35 cellular contexts compared by ENCODE assay signal in the genomic region with DNA sequence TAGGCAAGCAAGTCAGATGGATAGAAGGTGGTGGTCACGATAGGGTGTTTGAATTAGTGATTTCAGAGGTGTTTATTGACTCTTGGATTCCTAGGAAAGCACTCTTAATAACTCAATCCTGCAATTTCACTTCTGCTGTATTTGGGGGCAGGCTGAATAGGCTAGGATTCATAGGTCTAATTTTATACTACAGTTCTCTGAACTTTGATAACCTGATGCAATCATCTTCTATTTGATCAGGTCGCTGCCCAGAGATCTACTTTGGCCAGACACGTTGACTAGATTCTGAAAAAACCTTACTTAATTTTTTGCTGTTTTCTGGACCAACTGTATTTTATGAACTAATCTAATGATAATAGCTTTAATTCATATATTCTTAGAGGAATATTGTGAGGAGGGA. TPM values are rescaled to one million over a fixed set of nuclear protein-coding genes. Genes with fewer than 3 reads are reported as not detected.
"Had no signal": no experiment of that assay in that cellular context is flagged by ENCODE, and none has a peak within 500 bp of the region (broad histone marks: within the 10 kb centered on the region; RNA-seq: fewer than 3 reads in every experiment).

No MANE protein-coding gene starts in this region.

- FAIRE-seq: TTC549 had no signal

- H3K27ac Mint-ChIP-seq: activated B cell treated with CpG ODN at 0.5 μM for 24 hours; activated CD4-positive, alpha-beta memory T cell treated with anti-CD3 and anti-CD28 coated beads for 36 hours; activated CD4-positive, alpha-beta T cell treated with anti-CD3 and anti-CD28 coated beads, Interleukin-2, amount 10 ng/mL, durations not matched to agents 24 days and 14 days; activated CD8-positive, alpha-beta memory T cell treated with anti-CD3 and anti-CD28 coated beads, Interleukin-2, amount 10 ng/mL, durations not matched to agents 7 days and 5 days; activated CD8-positive, alpha-beta T cell treated with anti-CD3 and anti-CD28 coated beads for 36 hours; activated naive CD4-positive, alpha-beta T cell treated with anti-CD3 and anti-CD28 coated beads, Interleukin-2, amount 10 ng/mL, durations not matched to agents 7 days and 5 days; activated naive CD4-positive, alpha-beta T cell treated with anti-CD3 and anti-CD28 coated beads, Interleukin-2, amount 50 U/mL, for 24 hours; activated naive CD8-positive, alpha-beta T cell; activated naive CD8-positive, alpha-beta T cell treated with anti-CD3 and anti-CD28 coated beads, Interleukin-2, amount 10 ng/mL, durations not matched to agents 7 days and 5 days; activated naive CD8-positive, alpha-beta T cell treated with anti-CD3 and anti-CD28 coated beads, Interleukin-2, amount 50 U/mL, for 24 hours; activated T-cell treated with anti-CD3 and anti-CD28 coated beads, Interleukin-2, amount 50 U/mL, for 24 hours; activated T-helper 2 cell treated with anti-CD3 and anti-CD28 coated beads, Interferon-gamma antibody, Interleukin-2, Interleukin-4, amounts not matched to agents 10 μg/mL and 5 μg/mL and 100 μg/mL, durations not matched to agents 14 hours and 24 hours and 36 hours; T-helper 1 cell treated with Interleukin-12 subunit alpha and Interleukin-12 subunit beta and Interleukin-4 antibody, amounts not matched to agents 30 μg/mL and 1 μg/mL, for 36 hours; T-helper 2 cell treated with Interferon-gamma antibody and Interleukin-4, amounts not matched to agents 5 μg/mL and 100 μg/mL, for 36 hours had no signal

- H3K4me1 Mint-ChIP-seq: activated B cell treated with CpG ODN at 0.5 μM for 24 hours; activated CD4-positive, alpha-beta T cell treated with anti-CD3 and anti-CD28 coated beads, Interleukin-2, amount 10 ng/mL, durations not matched to agents 24 days and 14 days; activated naive CD4-positive, alpha-beta T cell treated with anti-CD3 and anti-CD28 coated beads, Interleukin-2, amount 10 ng/mL, durations not matched to agents 7 days and 5 days; activated naive CD4-positive, alpha-beta T cell treated with anti-CD3 and anti-CD28 coated beads, Interleukin-2, amount 50 U/mL, for 24 hours; activated naive CD8-positive, alpha-beta T cell treated with anti-CD3 and anti-CD28 coated beads, Interleukin-2, amount 10 ng/mL, durations not matched to agents 7 days and 5 days had no signal

- DNase-seq: activated B cell treated with CpG ODN at 0.5 μM for 24 hours; activated CD4-positive, alpha-beta memory T cell treated with anti-CD3 and anti-CD28 coated beads for 36 hours; activated CD4-positive, alpha-beta T cell treated with anti-CD3 and anti-CD28 coated beads for 4 hours; activated CD4-positive, alpha-beta T cell treated with anti-CD3 and anti-CD28 coated beads, Interleukin-2, amount 10 ng/mL, durations not matched to agents 24 days and 14 days; activated CD4-positive, alpha-beta T cell treated with anti-CD3 and anti-CD28 coated beads, Interleukin-2, amount 50 U/mL, for 1 hour; activated CD4-positive, alpha-beta T cell treated with anti-CD3 and anti-CD28 coated beads, Interleukin-2, amount 50 U/mL, for 4 hours; activated CD4-positive, CD25-positive, alpha-beta regulatory T cell treated with anti-CD3 and anti-CD28 coated beads, Interleukin-2, amount 50 U/mL, for 72 hours; activated CD8-positive, alpha-beta memory T cell treated with anti-CD3 and anti-CD28 coated beads, Interleukin-2, amount 10 ng/mL, durations not matched to agents 7 days and 5 days; activated CD8-positive, alpha-beta memory T cell treated with anti-CD3 and anti-CD28 coated beads, Interleukin-2, amount 50 U/mL, for 48 hours; activated CD8-positive, alpha-beta T cell treated with anti-CD3 and anti-CD28 coated beads for 36 hours; activated effector memory CD4-positive, alpha-beta T cell treated with Interleukin-2 at 50 U/mL for 16 hours; activated gamma-delta T cell; activated naive CD4-positive, alpha-beta T cell treated with anti-CD3 and anti-CD28 coated beads, Interleukin-2, amount 10 ng/mL, durations not matched to agents 7 days and 5 days; activated naive CD4-positive, alpha-beta T cell treated with Interleukin-2 at 50 U/mL for 16 hours; activated naive CD8-positive, alpha-beta T cell treated with anti-CD3 and anti-CD28 coated beads, Interleukin-2, amount 10 ng/mL, durations not matched to agents 7 days and 5 days; activated naive CD8-positive, alpha-beta T cell treated with anti-CD3 and anti-CD28 coated beads, Interleukin-2, amount 50 U/mL, for 24 hours; activated T-cell treated with anti-CD3 and anti-CD28 coated beads, Interleukin-2, amount 50 U/mL, for 24 hours; activated T-cell treated with anti-CD3 and anti-CD28 coated beads, Interleukin-2, amount 50 U/mL, for 48 hours; amygdala; anterior cingulate cortex; body of pancreas; central memory CD4-positive, alpha-beta T cell; T-helper 1 cell; T-helper 2 cell; T-helper 9 cell had no signal

- H3K36me3 ChIP-seq: ascending aorta, brain microvascular endothelial cell, breast epithelium had no signal

- H3K9me3 Mint-ChIP-seq: activated B cell treated with CpG ODN at 0.5 μM for 24 hours; activated CD4-positive, alpha-beta memory T cell treated with anti-CD3 and anti-CD28 coated beads for 36 hours; activated CD4-positive, alpha-beta T cell treated with anti-CD3 and anti-CD28 coated beads, Interleukin-2, amount 10 ng/mL, durations not matched to agents 24 days and 14 days; activated CD8-positive, alpha-beta T cell treated with anti-CD3 and anti-CD28 coated beads for 36 hours; activated naive CD4-positive, alpha-beta T cell treated with anti-CD3 and anti-CD28 coated beads, Interleukin-2, amount 10 ng/mL, durations not matched to agents 7 days and 5 days; activated naive CD4-positive, alpha-beta T cell treated with anti-CD3 and anti-CD28 coated beads, Interleukin-2, amount 50 U/mL, for 24 hours; activated naive CD8-positive, alpha-beta T cell treated with anti-CD3 and anti-CD28 coated beads, Interleukin-2, amount 10 ng/mL, durations not matched to agents 7 days and 5 days; activated naive CD8-positive, alpha-beta T cell treated with anti-CD3 and anti-CD28 coated beads, Interleukin-2, amount 50 U/mL, for 24 hours; activated T-cell treated with anti-CD3 and anti-CD28 coated beads, Interleukin-2, amount 50 U/mL, for 24 hours; activated T-helper 2 cell treated with anti-CD3 and anti-CD28 coated beads, Interferon-gamma antibody, Interleukin-2, Interleukin-4, amounts not matched to agents 10 μg/mL and 5 μg/mL and 100 μg/mL, durations not matched to agents 14 hours and 24 hours and 36 hours; T-helper 1 cell treated with Interleukin-12 subunit alpha and Interleukin-12 subunit beta and Interleukin-4 antibody, amounts not matched to agents 30 μg/mL and 1 μg/mL, for 36 hours; T-helper 2 cell treated with Interferon-gamma antibody and Interleukin-4, amounts not matched to agents 5 μg/mL and 100 μg/mL, for 36 hours had no signal

- H3K9me3 ChIP-seq: ascending aorta, body of pancreas, breast epithelium had no signal

- H3K27me3 Mint-ChIP-seq: activated B cell treated with CpG ODN at 0.5 μM for 24 hours; activated naive CD4-positive, alpha-beta T cell treated with anti-CD3 and anti-CD28 coated beads, Interleukin-2, amount 50 U/mL, for 24 hours; activated naive CD8-positive, alpha-beta T cell treated with anti-CD3 and anti-CD28 coated beads, Interleukin-2, amount 50 U/mL, for 24 hours had no signal

- H3K4me3 Mint-ChIP-seq: activated B cell treated with CpG ODN at 0.5 μM for 24 hours; activated CD4-positive, alpha-beta memory T cell treated with anti-CD3 and anti-CD28 coated beads for 36 hours; activated CD4-positive, alpha-beta T cell treated with anti-CD3 and anti-CD28 coated beads, Interleukin-2, amount 10 ng/mL, durations not matched to agents 24 days and 14 days; activated CD8-positive, alpha-beta memory T cell treated with anti-CD3 and anti-CD28 coated beads, Interleukin-2, amount 10 ng/mL, durations not matched to agents 7 days and 5 days; activated CD8-positive, alpha-beta T cell treated with anti-CD3 and anti-CD28 coated beads for 36 hours; activated naive CD4-positive, alpha-beta T cell treated with anti-CD3 and anti-CD28 coated beads, Interleukin-2, amount 10 ng/mL, durations not matched to agents 7 days and 5 days; activated naive CD4-positive, alpha-beta T cell treated with anti-CD3 and anti-CD28 coated beads, Interleukin-2, amount 50 U/mL, for 24 hours; activated naive CD8-positive, alpha-beta T cell; activated naive CD8-positive, alpha-beta T cell treated with anti-CD3 and anti-CD28 coated beads, Interleukin-2, amount 10 ng/mL, durations not matched to agents 7 days and 5 days; activated naive CD8-positive, alpha-beta T cell treated with anti-CD3 and anti-CD28 coated beads, Interleukin-2, amount 50 U/mL, for 24 hours; activated T-cell treated with anti-CD3 and anti-CD28 coated beads, Interleukin-2, amount 50 U/mL, for 24 hours; T-helper 1 cell treated with Interleukin-12 subunit alpha and Interleukin-12 subunit beta and Interleukin-4 antibody, amounts not matched to agents 30 μg/mL and 1 μg/mL, for 36 hours; T-helper 2 cell treated with Interferon-gamma antibody and Interleukin-4, amounts not matched to agents 5 μg/mL and 100 μg/mL, for 36 hours had no signal

- H3K27ac ChIP-seq: ascending aorta, body of pancreas, brain microvascular endothelial cell, breast epithelium, VCaP had no signal

- H3K27me3 ChIP-seq: ascending aorta, body of pancreas, brain microvascular endothelial cell had no signal

- H3K4me1 ChIP-seq: ascending aorta, body of pancreas, breast epithelium had no signal

- H3K36me3 Mint-ChIP-seq: activated CD4-positive, alpha-beta memory T cell treated with anti-CD3 and anti-CD28 coated beads for 36 hours; activated CD8-positive, alpha-beta memory T cell treated with anti-CD3 and anti-CD28 coated beads, Interleukin-2, amount 10 ng/mL, durations not matched to agents 7 days and 5 days; activated naive CD4-positive, alpha-beta T cell treated with anti-CD3 and anti-CD28 coated beads, Interleukin-2, amount 10 ng/mL, durations not matched to agents 7 days and 5 days; activated naive CD4-positive, alpha-beta T cell treated with anti-CD3 and anti-CD28 coated beads, Interleukin-2, amount 50 U/mL, for 24 hours; activated naive CD8-positive, alpha-beta T cell; activated naive CD8-positive, alpha-beta T cell treated with anti-CD3 and anti-CD28 coated beads, Interleukin-2, amount 10 ng/mL, durations not matched to agents 7 days and 5 days had no signal

- H3K4me3 ChIP-seq: ascending aorta, body of pancreas, breast epithelium had no signal

- ATAC-seq: activated CD8-positive, alpha-beta memory T cell treated with anti-CD3 and anti-CD28 coated beads, Interleukin-2, amount 10 ng/mL, durations not matched to agents 7 days and 5 days; activated CD8-positive, alpha-beta T cell treated with anti-CD3 and anti-CD28 coated beads for 36 hours; activated naive CD8-positive, alpha-beta T cell treated with anti-CD3 and anti-CD28 coated beads, Interleukin-2, amount 50 U/mL, for 24 hours; body of pancreas had no signal

RNA-seq across cellular contexts. Expression of a gene that starts 26.4 kb away (rescaled TPM):
- total RNA-seq: activated CD4-positive, alpha-beta memory T cell treated with anti-CD3 and anti-CD28 coated beads for 36 hours had no signal
